9 cellular contexts compared by ENCODE assay signal in genomic region chr4:53748328-53748772, GRCh38.
DNase-seq lines count a peak whose midpoint lies in the region; ATAC-seq and TF ChIP-seq lines count a peak whose summit lies in the region.
"Had no signal": no experiment of that assay in that cellular context is flagged by ENCODE, and none has a peak within 500 bp of the region (broad histone marks: within the 10 kb centered on the region; RNA-seq: fewer than 3 reads in every experiment).

No MANE protein-coding gene starts in this region.

- CTCF ChIA-PET in activated CD4-positive, alpha-beta memory T cell treated with anti-CD3 and anti-CD28 coated beads, Interleukin-2, amount 10 ng/mL, durations not matched to agents 7 days and 5 days (lab: Charles Lee): interaction anchor here (0.8 kb wide), 1 partner anchor 551 kb away, joined by 3 read pairs; no protein-coding TSS in a partner anchor
- CTCF ChIA-PET in Caco-2 (lab: Charles Lee): interaction anchor here (0.6 kb wide), 1 partner anchor 42 kb away, joined by 4 read pairs; no protein-coding TSS in a partner anchor

- intact Hi-C loops in Caco-2 (cut with micrococcal nuclease; ENCODE audit: unreplicated experiment): no loop called here

- no peaks in the 10 kb centered on the region for H3K9me3 Mint-ChIP-seq in activated CD4-positive, alpha-beta memory T cell treated with anti-CD3 and anti-CD28 coated beads, Interleukin-2, amount 10 ng/mL, durations not matched to agents 7 days and 5 days
- no peaks in the 10 kb centered on the region for H3K9me3 Mint-ChIP-seq in Caco-2 (ENCODE audit: unreplicated experiment)

- no peaks in the 10 kb centered on the region for H3K27me3 ChIP-seq in BLaER1 treated with 17β-estradiol and CSF1 and Interleukin-3, amounts not matched to agents 10 nM and 100 nM
- no peaks in the 10 kb centered on the region for H3K27me3 ChIP-seq in Caco-2 (replicated peaks; ENCODE audit: control insufficient read depth, insufficient read depth, low read length)

- H3K4me3 Mint-ChIP-seq in activated CD4-positive, alpha-beta memory T cell treated with anti-CD3 and anti-CD28 coated beads, Interleukin-2, amount 10 ng/mL, durations not matched to agents 7 days and 5 days: no peak overlapping the region
- no peak overlapping the region for H3K4me3 Mint-ChIP-seq in Caco-2 (ENCODE audit: unreplicated experiment)

- POLR2A ChIA-PET in activated CD4-positive, alpha-beta memory T cell treated with anti-CD3 and anti-CD28 coated beads, Interleukin-2, amount 10 ng/mL, durations not matched to agents 7 days and 5 days (lab: Charles Lee): no interaction called here
- POLR2A ChIA-PET in Caco-2 (lab: Charles Lee): no interaction called here

- peaks cover 0 to 7% (median 0%) of the 10 kb centered on the region in 11 experiments; a peak in 2 of 22 replicates for H3K36me3 ChIP-seq in BLaER1 treated with 17β-estradiol and CSF1 and Interleukin-3, amounts not matched to agents 10 nM and 100 nM
- no peaks in the 10 kb centered on the region for H3K36me3 ChIP-seq in Caco-2 (ENCODE audit: control insufficient read depth, insufficient read depth, low read length)

- H3K9me3 ChIP-seq in BLaER1 treated with 17β-estradiol and CSF1 and Interleukin-3, amounts not matched to agents 10 nM and 100 nM (replicated peaks in 1 of 11): peaks cover 0 to 52% (median 41%) of the 10 kb centered on the region in 11 experiments; a peak in 21 of 22 replicates
- H3K9me3 ChIP-seq in Caco-2: no peaks in the 10 kb centered on the region

- H3K27me3 Mint-ChIP-seq in activated CD4-positive, alpha-beta memory T cell treated with anti-CD3 and anti-CD28 coated beads, Interleukin-2, amount 10 ng/mL, durations not matched to agents 7 days and 5 days: no peaks in the 10 kb centered on the region
- H3K27me3 Mint-ChIP-seq in Caco-2 (ENCODE audit: insufficient read depth, unreplicated experiment): no peaks in the 10 kb centered on the region

- H3K4me1 ChIP-seq in BLaER1 treated with 17β-estradiol and CSF1 and Interleukin-3, amounts not matched to agents 10 nM and 100 nM: peaks cover 32 to 61% (median 49%) of the 10 kb centered on the region in 10 experiments
- H3K4me1 ChIP-seq in Caco-2: no peaks in the 10 kb centered on the region

- no peak for TF ChIP-seq CTCF in Caco-2 (IDR thresholded peaks at IDR 0.05; ENCODE audit: insufficient read depth in 1 of 2, low read depth in 1 of 2, low read length in 1 of 2, severe bottlenecking in 1 of 2, unreplicated experiment in 1 of 2)

- peak overlapping the region in 10 of 11 experiments; percentile 33 to 91 (median 78); a peak in 20 of 22 replicates for H3K27ac ChIP-seq in BLaER1 treated with 17β-estradiol and CSF1 and Interleukin-3, amounts not matched to agents 10 nM and 100 nM

- DNase-seq in NOMO-1 treated with dmso at 0.1 percent for 144 hours (lab: John Stamatoyannopoulos, UW; ENCODE audit: unreplicated experiment) (peak; percentile 76), Caco-2 (no peak), H4 (ENCODE audit: low spot score) (no peak), NCI-H146 treated with DMSO at 0.1 percent for 48 hours (lab: John Stamatoyannopoulos, UW; ENCODE audit: unreplicated experiment) (no peak)
- DNase-seq in activated CD4-positive, alpha-beta memory T cell treated with anti-CD3 and anti-CD28 coated beads, Interleukin-2, amount 10 ng/mL, durations not matched to agents 7 days and 5 days: no peak
- DNase-seq: NCI-H774 had no signal

- H3K36me3 Mint-ChIP-seq in activated CD4-positive, alpha-beta memory T cell treated with anti-CD3 and anti-CD28 coated beads, Interleukin-2, amount 10 ng/mL, durations not matched to agents 7 days and 5 days (ENCODE audit: low read depth): no peaks in the 10 kb centered on the region
- no peaks in the 10 kb centered on the region for H3K36me3 Mint-ChIP-seq in Caco-2 (ENCODE audit: insufficient read depth, unreplicated experiment)

- BruUV-seq in Caco-2 (replicated peaks; lab: Mats Ljungman, UMichigan): no TSS peak

- no peak overlapping the region for H3K27ac Mint-ChIP-seq in activated CD4-positive, alpha-beta memory T cell treated with anti-CD3 and anti-CD28 coated beads, Interleukin-2, amount 10 ng/mL, durations not matched to agents 7 days and 5 days
- H3K27ac Mint-ChIP-seq in Caco-2 (ENCODE audit: unreplicated experiment): no peak overlapping the region

- H4K20me1 ChIP-seq in BLaER1 treated with 17β-estradiol and CSF1 and Interleukin-3, amounts not matched to agents 10 nM and 100 nM: no peaks in the 10 kb centered on the region

- H3K4me1 Mint-ChIP-seq in activated CD4-positive, alpha-beta memory T cell treated with anti-CD3 and anti-CD28 coated beads, Interleukin-2, amount 10 ng/mL, durations not matched to agents 7 days and 5 days: no peaks in the 10 kb centered on the region
- H3K4me1 Mint-ChIP-seq in Caco-2 (ENCODE audit: low read depth, unreplicated experiment): no peaks in the 10 kb centered on the region

- H3K4me3 ChIP-seq in BLaER1 treated with 17β-estradiol and CSF1 and Interleukin-3, amounts not matched to agents 10 nM and 100 nM: no peak overlapping the region
- H3K4me3 ChIP-seq in Caco-2 (ENCODE audit: low read depth, low read length): no peak overlapping the region

- H3K4me2 ChIP-seq in BLaER1 treated with 17β-estradiol and CSF1 and Interleukin-3, amounts not matched to agents 10 nM and 100 nM: peak overlapping the region; percentile 60 to 80 (median 67)

- ATAC-seq in GM19395 (IDR thresholded peaks at IDR 0.05; ENCODE audit: unreplicated experiment) (peak; percentile 97), HG03025 (IDR thresholded peaks at IDR 0.05; ENCODE audit: low FRiP score, unreplicated experiment) (peak; percentile 94)

- H3K9ac ChIP-seq in BLaER1 treated with 17β-estradiol and CSF1 and Interleukin-3, amounts not matched to agents 10 nM and 100 nM: peak overlapping the region in 8 of 11 experiments; percentile 1 to 73 (median 50); a peak in 13 of 22 replicates
